ENCODE assay signal across 8 cellular contexts in genomic region chr6:36676142-36677058, GRCh38. TPM values are rescaled to one million over a fixed set of nuclear protein-coding genes. Genes with fewer than 3 reads are reported as not detected.
DNase-seq lines count a peak whose midpoint lies in the region; ATAC-seq and TF ChIP-seq lines count a peak whose summit lies in the region.

No MANE protein-coding gene starts in this region.

- peak overlapping the region; percentile 30 for H3K27ac Mint-ChIP-seq in endodermal cell

- in situ Hi-C loops in gastrocnemius medialis (cut with MboI; ENCODE audit: low sequenced_read_pairs in 4 of 4) = loop anchor here in 1 of 4 donors (25.0 kb wide), 1 partner anchor 239 kb away; the partner anchor contains the start of genes KCTD20 and PXT1

- no peaks in the 10 kb centered on the region for H3K36me3 Mint-ChIP-seq in endodermal cell (ENCODE audit: low read depth)

- ATAC-seq in gastrocnemius medialis = no peak
- no peak for ATAC-seq in HG03460 (IDR thresholded peaks at IDR 0.05; ENCODE audit: unreplicated experiment)
- no peak for ATAC-seq in activated CD4-positive, CD25-positive, alpha-beta regulatory T cell treated with anti-CD3 and anti-CD28 coated beads, Interleukin-2, amount 50 U/mL, for 24 hours

- intact Hi-C loops in gastrocnemius medialis (cut with DNase I; ENCODE audit: low total_unique reads) = loop anchor here (5.0 kb wide), 1 partner anchor 321 kb away; no protein-coding TSS in a partner anchor

- H3K9me3 Mint-ChIP-seq in endodermal cell = no peaks in the 10 kb centered on the region

- H3K4me3 ChIP-seq in endodermal cell (ENCODE audit: low read length) (no peak overlapping the region), gastrocnemius medialis (no peak overlapping the region)

- H3K4me1 Mint-ChIP-seq in endodermal cell = peaks cover 21% of the 10 kb centered on the region

- H3K27me3 ChIP-seq in endodermal cell (ENCODE audit: control insufficient read depth, insufficient read depth, low read length, poor library complexity, severe bottlenecking) = peaks cover 27% of the 10 kb centered on the region
- no peaks in the 10 kb centered on the region for H3K27me3 ChIP-seq in gastrocnemius medialis

- no peak for TF ChIP-seq POLR2A in gastrocnemius medialis (IDR thresholded peaks at IDR 0.05)

- WGBS in endodermal cell (ENCODE audit: insufficient coverage in 1 of 2, insufficient read length in 1 of 2), 2 experiments = 40 to 66% methylated on average over 1 to 3 of the region's 4 CpGs

- H3K9ac ChIP-seq in endodermal cell (ENCODE audit: extremely low read depth, low read length, poor library complexity, severe bottlenecking) = peak overlapping the region; percentile 1

- TF ChIP-seq CTCF in endodermal cell (conservative IDR thresholded peaks at IDR 0.05) (no peak), gastrocnemius medialis (IDR thresholded peaks at IDR 0.05 in 4 of 5, conservative IDR thresholded peaks at IDR 0.05 in 1 of 5) (no peak)

- H3K4me1 ChIP-seq in endodermal cell (ENCODE audit: control insufficient read depth, insufficient read depth, low read length) (peaks cover 2% of the 10 kb centered on the region), gastrocnemius medialis (peaks cover 13 to 17% of the 10 kb centered on the region in 2 donors)

- H3K27me3 Mint-ChIP-seq in endodermal cell (ENCODE audit: insufficient read depth) = peaks cover 57% of the 10 kb centered on the region

- DNase-seq in DMS53 (lab: John Stamatoyannopoulos, UW) = peak; percentile 60
- no peak for DNase-seq in DMS53 treated with DMSO at 0.1 percent for 48 hours (lab: John Stamatoyannopoulos, UW; ENCODE audit: unreplicated experiment)
- peak; percentile 62 for DNase-seq in NCI-H526 treated with DMSO at 0.1 percent for 48 hours (lab: John Stamatoyannopoulos, UW)
- DNase-seq in endodermal cell = peak; percentile 77
- no peak for DNase-seq in gastrocnemius medialis
- DNase-seq in stimulated activated CD4-positive, alpha-beta T cell treated with anti-CD3 and anti-CD28 coated beads, Interleukin-1b, Interleukin-23, amount 100 ng/mL, for 48 hours = no peak

- no peaks in the 10 kb centered on the region for H3K36me3 ChIP-seq in endodermal cell (ENCODE audit: control insufficient read depth, insufficient read depth, low read length)
- H3K36me3 ChIP-seq in gastrocnemius medialis = no peaks in the 10 kb centered on the region

- H3K27ac ChIP-seq in endodermal cell (ENCODE audit: low read depth, low read length) (peak overlapping the region; percentile 80), gastrocnemius medialis (peak overlapping the region; percentile 99 to 100 (median 100))

- H3K9me3 ChIP-seq in endodermal cell (ENCODE audit: control insufficient read depth, low read length) (no peaks in the 10 kb centered on the region), gastrocnemius medialis (no peaks in the 10 kb centered on the region)

- no peak overlapping the region for H3K4me3 Mint-ChIP-seq in endodermal cell

RNA-seq across cellular contexts. Expression of gene CDKN1A, which starts 2.1 kb away (rescaled TPM):
- 1 to 10 TPM; 1.9 to 3.7 TPM for total RNA-seq in endodermal cell
- 45.0 TPM for polyA plus RNA-seq in endodermal cell (2013, experiment 1 of 2)
- polyA plus RNA-seq in endodermal cell (2013, experiment 2 of 2) = 50.3 TPM
- total RNA-seq in gastrocnemius medialis = 100 to 1,000 TPM; 110 to 346 (median 260) TPM

RNA-seq across cellular contexts. Expression of gene RAB44, which starts 21.2 kb away (rescaled TPM):
- total RNA-seq in endodermal cell (not detected), gastrocnemius medialis (under 1 TPM in 1 of 4 donors, not detected in 3; 0.09 TPM)
- polyA plus RNA-seq in endodermal cell (2013, experiment 1 of 2) = not detected
- not detected for polyA plus RNA-seq in endodermal cell (2013, experiment 2 of 2)

Comparison
In these comparisons a context has a peak if more than half of its experiments do, and no peak if none do; other contexts are left out.
1. DNase-seq: peak in DMS53 (single experiment), NCI-H526 treated with DMSO at 0.1 percent for 48 hours (single experiment) and endodermal cell (single experiment); none in DMS53 treated with DMSO at 0.1 percent for 48 hours (single experiment), gastrocnemius medialis (0 of 2) and stimulated activated CD4-positive, alpha-beta T cell treated with anti-CD3 and anti-CD28 coated beads, Interleukin-1b, Interleukin-23, amount 100 ng/mL, for 48 hours (single experiment).
2. RNA of gene CDKN1A, which starts 2.1 kb away (total RNA-seq): 110 to 346 TPM in gastrocnemius medialis; 1.9 to 3.7 TPM in endodermal cell; every median in the first group is over 10 times any median in the second.